In genomic region chr6:166300357-166300987, GRCh38 we compare ENCODE assay signal across 22 cellular contexts. TPM values are rescaled to one million over a fixed set of nuclear protein-coding genes. Genes with fewer than 3 reads are reported as not detected.
DNase-seq lines count a peak whose midpoint lies in the region; ATAC-seq, FAIRE-seq and TF ChIP-seq lines count a peak whose summit lies in the region.
"Had no signal": no experiment of that assay in that cellular context is flagged by ENCODE, and none has a peak within 500 bp of the region (broad histone marks: within the 10 kb centered on the region; RNA-seq: fewer than 3 reads in every experiment).

No MANE protein-coding gene starts in this region.

- H3K27me3 ChIP-seq in layer of hippocampus (ENCODE audit: control insufficient read depth, insufficient read depth, low read length) = no peaks in the 10 kb centered on the region

- POLR2A ChIA-PET in HEK293 (lab: Yijun Ruan, JAX) = no interaction called here

- ATAC-seq in HG02623 (IDR thresholded peaks at IDR 0.05; ENCODE audit: unreplicated experiment) = no peak
- ATAC-seq: CD8-positive, alpha-beta T cell had no signal

- CTCF ChIA-PET in HEK293 (lab: Yijun Ruan, JAX) = interaction anchor here (0.6 kb wide), 2 partner anchors 20 to 88 kb away, joined by 5 to 6 read pairs; no protein-coding TSS in a partner anchor

- no peak for FAIRE-seq in GM12891 (lab: Jason Lieb, UNC)
- FAIRE-seq: A204.1, HTR-8/SVneo had no signal

- no peak overlapping the region for H3K27ac ChIP-seq in HEK293 (ENCODE audit: extremely low read depth, low read depth, low read length)
- peak overlapping the region; percentile 22 for H3K27ac ChIP-seq in angular gyrus (ENCODE audit: low read depth, low read length)
- peak overlapping the region; percentile 5 for H3K27ac ChIP-seq in layer of hippocampus (ENCODE audit: low read depth, low read length)
- peak overlapping the region; percentile 65 for H3K27ac ChIP-seq in substantia nigra (ENCODE audit: low read depth, low read length, poor library complexity, severe bottlenecking)
- H3K27ac ChIP-seq: HL-60 had no signal

- H3K36me3 ChIP-seq in HEK293 (ENCODE audit: control insufficient read depth in 2 of 2, insufficient read depth in 1 of 2, low read length in 2 of 2) = no peaks in the 10 kb centered on the region

- TF ChIP-seq POLR2A in GM12891 (IDR thresholded peaks at IDR 0.05; ENCODE audit: low read depth, low read length) = no peak

- H3K4me1 ChIP-seq in HEK293 (ENCODE audit: control insufficient read depth, insufficient read depth, low read length) = no peaks in the 10 kb centered on the region

- H3K9me3 ChIP-seq in HEK293 (ENCODE audit: control insufficient read depth, insufficient read depth, low read depth, low read length) = no peaks in the 10 kb centered on the region

- peak in 7 of 49 donors; percentile 19 to 56 (median 32) for DNase-seq in substantia nigra (lab: John Stamatoyannopoulos, UW)
- no peak for DNase-seq in GM12891 (ENCODE audit: insufficient read length, low spot score)
- DNase-seq in HPDE6-E6E7 (ENCODE audit: extremely low spot score) = no peak
- DNase-seq: AML-193; CD8-positive, alpha-beta T cell; COR-L47; DMS153; DMS79; GDM1; GOT3; H9; Karpas-422; KBM-7 had no signal

- no peak for TF ChIP-seq CTCF in HEK293 (tag by site-specific recombination; IDR thresholded peaks at IDR 0.05)

- no peak overlapping the region for H3K4me3 ChIP-seq in HEK293 (ENCODE audit: low read depth, low read length)

TF ChIP-seq in HEK293, 187 proteins besides CTCF, POLR2A, EP300 and RAD21:
- TF ChIP-seq GLI2 (tag by site-specific recombination; IDR thresholded peaks at IDR 0.05; ENCODE audit: borderline replicate concordance, low read depth) = no peak
- no peak for TF ChIP-seq ZNF571 (tag by site-specific recombination; IDR thresholded peaks at IDR 0.05)
- TF ChIP-seq PRDM1 (tag by site-specific recombination; IDR thresholded peaks at IDR 0.05) = peak; percentile 24; the same call in 1 of the 2 replicates

TF ChIP-seq in GM12891, 5 proteins besides CTCF, POLR2A, EP300 and RAD21:
- no peak for TF ChIP-seq POU2F2 (IDR thresholded peaks at IDR 0.05; ENCODE audit: low read depth, low read length)
- no peak for TF ChIP-seq POLR2AphosphoS5 (IDR thresholded peaks at IDR 0.05; ENCODE audit: low read depth, low read length)

RNA-seq across cellular contexts. Expression of gene PRR18, which starts 7.7 kb away (rescaled TPM):
- 5.7 TPM for polyA plus RNA-seq in GM12891 (2012; ENCODE audit: low read depth, missing spikeins)
- polyA plus RNA-seq: BJ, CD14-positive monocyte had no signal

RNA-seq across cellular contexts. Expression of gene SFT2D1, which starts 41.9 kb away (rescaled TPM):
- 118 TPM for polyA plus RNA-seq in GM12891 (2012; ENCODE audit: low read depth, missing spikeins)
